ENCODE assay signal across 1 cellular context in the genomic region with DNA sequence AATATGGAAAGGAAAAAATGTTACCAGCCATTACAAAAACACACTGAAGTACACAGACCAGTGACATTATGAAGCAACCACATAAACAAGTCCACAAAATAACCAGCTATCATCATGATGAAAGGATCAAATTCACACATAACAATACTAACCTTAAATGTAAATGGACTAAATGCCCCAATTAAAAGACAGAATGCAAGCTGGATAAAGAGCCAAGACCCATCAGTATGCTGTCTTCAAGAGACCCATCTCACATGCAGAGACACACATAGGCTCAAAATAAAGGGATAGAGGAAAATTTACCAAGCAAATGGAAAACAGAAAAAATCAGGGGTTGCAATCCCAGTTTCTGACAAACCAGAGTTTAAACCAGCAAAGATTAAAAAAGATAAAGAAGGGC.
TF ChIP-seq lines count a peak whose summit lies in the region.
"Not testable (repeated sequence)": the region's sequence is repeated elsewhere in the genome, so short reads cannot be mapped to it uniquely, and the experiment has no call there.

No MANE protein-coding gene starts in this region.

- not testable (repeated sequence) for TF ChIP-seq CTCF in HEK293 (tag by site-specific recombination; IDR thresholded peaks at IDR 0.05)

- not testable (repeated sequence) for H3K4me3 ChIP-seq in HEK293 (ENCODE audit: low read depth, low read length)

- CTCF ChIA-PET in HEK293 (lab: Yijun Ruan, JAX), result not testable (repeated sequence)

- POLR2A ChIA-PET in HEK293 (lab: Yijun Ruan, JAX), result not testable (repeated sequence)

- H3K27ac ChIP-seq in HEK293 (ENCODE audit: extremely low read depth, low read depth, low read length), result not testable (repeated sequence)

- not testable (repeated sequence) for H3K36me3 ChIP-seq in HEK293 (ENCODE audit: control insufficient read depth in 2 of 2, insufficient read depth in 1 of 2, low read length in 2 of 2)

- H3K4me1 ChIP-seq in HEK293 (ENCODE audit: control insufficient read depth, insufficient read depth, low read length), result not testable (repeated sequence)

- not testable (repeated sequence) for H3K9me3 ChIP-seq in HEK293 (ENCODE audit: control insufficient read depth, insufficient read depth, low read depth, low read length)

TF ChIP-seq in HEK293, 187 proteins besides CTCF, POLR2A, EP300 and RAD21:
- TF ChIP-seq ZNF529 (tag by site-specific recombination; IDR thresholded peaks at IDR 0.05; ENCODE audit: insufficient replicate concordance), result peak; percentile 86
- TF ChIP-seq SETDB1 (IDR thresholded peaks at IDR 0.05; ENCODE audit: insufficient read length, low read length), result peak; percentile 54
